ENCODE assay signal across 13 cellular contexts in the genomic region with DNA sequence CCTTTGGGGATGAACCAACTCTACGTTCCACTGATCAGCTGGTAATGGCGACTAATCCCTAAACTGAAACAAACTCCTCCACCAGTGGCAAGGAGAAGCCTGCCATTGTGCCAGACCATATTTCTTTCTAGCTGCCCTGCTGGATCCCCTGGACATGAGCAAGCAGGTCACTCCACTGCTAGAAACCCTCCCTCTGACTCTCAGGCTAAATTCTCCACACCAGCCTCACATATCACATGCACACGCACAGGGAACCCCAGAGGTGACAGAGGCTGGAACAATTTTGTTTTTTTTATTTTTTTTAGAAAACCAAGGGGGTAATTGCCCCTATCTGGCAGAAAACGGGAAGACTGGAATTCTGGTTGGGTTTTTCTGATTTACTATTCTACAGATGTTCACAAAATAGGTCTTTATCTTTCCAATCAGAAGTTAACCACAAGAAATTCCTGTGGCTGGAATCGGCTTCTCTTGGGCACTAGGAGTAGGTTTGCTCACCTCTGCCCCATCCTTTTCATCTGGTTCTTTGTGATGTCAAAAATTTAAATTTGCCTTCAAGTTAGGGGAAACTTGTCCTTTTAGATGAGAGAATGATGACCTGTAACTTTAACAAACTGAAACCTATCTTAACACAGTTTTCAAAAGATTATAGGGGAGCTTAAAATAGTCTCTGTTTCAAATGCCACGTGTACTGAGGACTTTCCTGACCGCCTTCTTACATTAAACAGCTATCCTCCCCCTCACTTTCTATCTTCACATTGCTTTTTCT.
DNase-seq lines count a peak whose midpoint lies in the region; ATAC-seq and TF ChIP-seq lines count a peak whose summit lies in the region.
"Had no signal": no experiment of that assay in that cellular context is flagged by ENCODE, and none has a peak within 500 bp of the region (broad histone marks: within the 10 kb centered on the region; RNA-seq: fewer than 3 reads in every experiment).

No MANE protein-coding gene starts in this region.

- no peak overlapping the region for H3K27ac ChIP-seq in left ventricle myocardium inferior (replicated peaks)

- H3K27ac Mint-ChIP-seq in T-helper 2 cell treated with Interferon-gamma antibody and Interleukin-4, amounts not matched to agents 5 μg/mL and 100 μg/mL, for 36 hours = no peak overlapping the region
- peak overlapping the region in 1 of 10 donors; percentile 50 for H3K27ac Mint-ChIP-seq in naive thymus-derived CD8-positive, alpha-beta T cell
- H3K27ac Mint-ChIP-seq: activated T-cell treated with anti-CD3 and anti-CD28 coated beads, Interleukin-2, amount 50 U/mL, for 72 hours; T-helper 1 cell treated with Interleukin-12 subunit alpha and Interleukin-12 subunit beta and Interleukin-4 antibody, amounts not matched to agents 30 μg/mL and 1 μg/mL, for 36 hours had no signal

- intact Hi-C loops in left ventricle myocardium inferior (cut with micrococcal nuclease) = no loop called here

- H3K9ac ChIP-seq in adipocyte (ENCODE audit: low read length) = no peak overlapping the region

- ATAC-seq in GM19035 (IDR thresholded peaks at IDR 0.05; ENCODE audit: unreplicated experiment) = peak; percentile 63
- ATAC-seq in HG03066 (IDR thresholded peaks at IDR 0.05; ENCODE audit: low read depth, unreplicated experiment) = peak; percentile 72
- ATAC-seq in naive thymus-derived CD8-positive, alpha-beta T cell = no peak

- peaks cover 4% of the 10 kb centered on the region for H3K4me1 Mint-ChIP-seq in T-helper 2 cell treated with Interferon-gamma antibody and Interleukin-4, amounts not matched to agents 5 μg/mL and 100 μg/mL, for 36 hours (ENCODE audit: low read depth)
- peaks cover 11 to 17% (median 12%) of the 10 kb centered on the region in 4 donors for H3K4me1 Mint-ChIP-seq in naive thymus-derived CD8-positive, alpha-beta T cell

- H3K4me1 ChIP-seq in adipocyte (ENCODE audit: control insufficient read depth, insufficient read depth, low read length) = no peaks in the 10 kb centered on the region
- no peaks in the 10 kb centered on the region for H3K4me1 ChIP-seq in left ventricle myocardium inferior

- no peaks in the 10 kb centered on the region for H3K27me3 Mint-ChIP-seq in T-helper 2 cell treated with Interferon-gamma antibody and Interleukin-4, amounts not matched to agents 5 μg/mL and 100 μg/mL, for 36 hours (ENCODE audit: low read depth)
- H3K27me3 Mint-ChIP-seq in naive thymus-derived CD8-positive, alpha-beta T cell = no peaks in the 10 kb centered on the region

- no peak overlapping the region for H3K4me3 Mint-ChIP-seq in T-helper 2 cell treated with Interferon-gamma antibody and Interleukin-4, amounts not matched to agents 5 μg/mL and 100 μg/mL, for 36 hours
- H3K4me3 Mint-ChIP-seq in naive thymus-derived CD8-positive, alpha-beta T cell = no peak overlapping the region
- H3K4me3 Mint-ChIP-seq: activated T-cell treated with anti-CD3 and anti-CD28 coated beads, Interleukin-2, amount 50 U/mL, for 72 hours; T-helper 1 cell treated with Interleukin-12 subunit alpha and Interleukin-12 subunit beta and Interleukin-4 antibody, amounts not matched to agents 30 μg/mL and 1 μg/mL, for 36 hours had no signal

- peaks cover 8% of the 10 kb centered on the region for H3K9me3 Mint-ChIP-seq in T-helper 2 cell treated with Interferon-gamma antibody and Interleukin-4, amounts not matched to agents 5 μg/mL and 100 μg/mL, for 36 hours
- peaks cover 0 to 3% (median 0%) of the 10 kb centered on the region in 9 donors for H3K9me3 Mint-ChIP-seq in naive thymus-derived CD8-positive, alpha-beta T cell

- H3K4me3 ChIP-seq in adipocyte (ENCODE audit: low read length) = no peak overlapping the region
- no peak overlapping the region for H3K4me3 ChIP-seq in left ventricle myocardium inferior
- H3K4me3 ChIP-seq: dorsolateral prefrontal cortex had no signal

- peaks cover 14% of the 10 kb centered on the region for H3K9me3 ChIP-seq in adipocyte (ENCODE audit: control insufficient read depth, low read length)
- peaks cover 17% of the 10 kb centered on the region for H3K9me3 ChIP-seq in left ventricle myocardium inferior (replicated peaks)

- peaks cover 20% of the 10 kb centered on the region for H3K36me3 ChIP-seq in adipocyte (ENCODE audit: control insufficient read depth, insufficient read depth, low read length, severe bottlenecking)
- peaks cover 30% of the 10 kb centered on the region for H3K36me3 ChIP-seq in left ventricle myocardium inferior

- H3K27me3 ChIP-seq in adipocyte (replicated peaks; ENCODE audit: control insufficient read depth, insufficient read depth, low read length) = no peaks in the 10 kb centered on the region
- H3K27me3 ChIP-seq in left ventricle myocardium inferior (ENCODE audit: low read depth) = no peaks in the 10 kb centered on the region
- H3K27me3 ChIP-seq: dorsolateral prefrontal cortex had no signal

- POLR2A ChIA-PET in naive thymus-derived CD8-positive, alpha-beta T cell (lab: Charles Lee) = no interaction called here

- peaks cover 5% of the 10 kb centered on the region for H3K36me3 Mint-ChIP-seq in T-helper 2 cell treated with Interferon-gamma antibody and Interleukin-4, amounts not matched to agents 5 μg/mL and 100 μg/mL, for 36 hours (ENCODE audit: low read depth)
- H3K36me3 Mint-ChIP-seq in naive thymus-derived CD8-positive, alpha-beta T cell = peaks cover 13 to 40% (median 17%) of the 10 kb centered on the region in 3 donors

- TF ChIP-seq CTCF in left ventricle myocardium inferior (IDR thresholded peaks at IDR 0.05; ENCODE audit: borderline replicate concordance) = no peak

- DNase-seq in adipocyte (ENCODE audit: low read depth) (peak; percentile 62), renal cortical epithelial cell (ENCODE audit: low read depth) (peak; percentile 12), left ventricle myocardium inferior (no peak)
- DNase-seq in T-helper 2 cell treated with Interferon-gamma antibody and Interleukin-4, amounts not matched to agents 5 μg/mL and 100 μg/mL, for 36 hours (ENCODE audit: low spot score) = no peak
- DNase-seq in naive thymus-derived CD8-positive, alpha-beta T cell = no peak
- DNase-seq: activated T-cell treated with anti-CD3 and anti-CD28 coated beads, Interleukin-2, amount 50 U/mL, for 72 hours; dorsolateral prefrontal cortex; GDM1; Kasumi-1; NCI-H748 treated with DMSO at 0.1 percent for 48 hours had no signal

Comparison
In these comparisons a context has a peak if more than half of its experiments do, and no peak if none do; other contexts are left out.
1. ATAC-seq: peak in GM19035 (single experiment) and HG03066 (single experiment); none in naive thymus-derived CD8-positive, alpha-beta T cell (0 of 2).
2. DNase-seq: peak in adipocyte (single experiment) and renal cortical epithelial cell (single experiment); none in left ventricle myocardium inferior (single experiment), T-helper 2 cell treated with Interferon-gamma antibody and Interleukin-4, amounts not matched to agents 5 μg/mL and 100 μg/mL, for 36 hours (single experiment) and naive thymus-derived CD8-positive, alpha-beta T cell (0 of 10).